Comparison of ENCODE assay signal across 28 cellular contexts in the genomic region with DNA sequence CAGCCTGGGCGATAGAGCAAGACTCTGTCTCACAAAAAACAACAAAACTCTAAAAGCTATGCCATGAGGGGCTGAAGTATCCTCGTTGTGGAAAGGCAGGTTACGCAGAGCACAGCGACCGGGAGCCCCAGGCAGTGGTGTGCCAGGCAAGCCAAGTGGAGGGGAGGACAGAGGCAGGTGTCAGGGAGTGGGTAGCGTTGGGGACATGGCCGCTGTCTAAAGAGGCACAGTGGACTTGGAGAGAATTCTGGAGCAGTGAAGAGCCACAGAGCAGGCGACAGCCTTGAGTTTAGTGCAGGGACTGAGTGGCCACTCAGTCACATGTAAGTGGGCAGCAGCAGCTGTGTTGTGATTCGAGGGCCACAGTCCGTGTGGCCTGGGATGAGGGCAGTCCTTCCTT.
"Had no signal": no experiment of that assay in that cellular context is flagged by ENCODE, and none has a peak within 500 bp of the region (broad histone marks: within the 10 kb centered on the region; RNA-seq: fewer than 3 reads in every experiment).

No MANE protein-coding gene starts in this region.

- H3K27me3 Mint-ChIP-seq: naive B cell; stimulated activated naive B cell treated with anti-CD40 and anti-IgM and Interleukin-4, amounts not matched to agents 10 μg/mL and 1 μg/mL and 100 μg/mL, for 72 hours; stimulated activated naive CD8-positive, alpha-beta T cell treated with anti-CD3 and anti-CD28 coated beads, Interleukin-15, Interleukin-2, amounts not matched to agents 100 ng/mL and 50 ng/mL, for 24 hours had no signal

- H3K4me1 ChIP-seq: left lung, lower lobe of right lung, right atrium auricular region, right lobe of liver, tibial nerve, vagina had no signal

- H3K27ac Mint-ChIP-seq: natural killer cell treated with Interleukin-12 subunit alpha and Interleukin-12 subunit beta and Interleukin-15 and Interleukin-18, amount 100 ng/mL, for 72 hours; progenitor cell of endocrine pancreas; stimulated activated naive B cell treated with anti-CD40 and anti-IgM and Interleukin-4, amounts not matched to agents 10 μg/mL and 1 μg/mL and 100 μg/mL, for 72 hours; type B pancreatic cell had no signal

- H3K4me3 ChIP-seq: left lung, lower lobe of right lung, ovary, right atrium auricular region, right lobe of liver, smooth muscle cell, tibial nerve, vagina had no signal

- ATAC-seq: left colon; left lung; stimulated activated naive B cell treated with anti-CD40 and anti-IgM and Interleukin-4, amounts not matched to agents 10 μg/mL and 1 μg/mL and 100 μg/mL, for 72 hours had no signal

- H3K36me3 ChIP-seq: left lung, lower lobe of right lung, neutrophil, ovary, right atrium auricular region, right lobe of liver, tibial nerve, vagina had no signal

- DNase-seq: hypothalamus; immature natural killer cell; kidney; left colon; lower lobe of right lung; mammary epithelial cell; mesenchymal stem cell; naive B cell; occipital lobe; ovary; right lobe of liver; stimulated activated CD4-positive, alpha-beta T cell treated with anti-CD3 and anti-CD28 coated beads, Interleukin-1b, Interleukin-23, amount 100 ng/mL, for 48 hours; stimulated activated CD4-positive, alpha-beta T cell treated with anti-CD3 and anti-CD28 coated beads, Interleukin-2, amount 100 ng/mL, for 48 hours; stimulated activated CD4-positive, alpha-beta T cell treated with anti-CD3 and anti-CD28 coated beads, Interleukin-4, amount 100 ng/mL, for 4 hours; stimulated activated CD8-positive, alpha-beta memory T cell treated with anti-CD3 and anti-CD28 coated beads, Interleukin-4, amount 100 ng/mL, for 48 hours; stimulated activated naive B cell treated with anti-CD40 and anti-IgM and Interleukin-4, amounts not matched to agents 10 μg/mL and 1 μg/mL and 100 μg/mL, for 72 hours; substantia nigra had no signal

- H3K4me3 Mint-ChIP-seq: immature natural killer cell; natural killer cell treated with Interleukin-12 subunit alpha and Interleukin-12 subunit beta and Interleukin-15 and Interleukin-18, amount 100 ng/mL, for 72 hours; stimulated activated naive B cell treated with anti-CD40 and anti-IgM and Interleukin-4, amounts not matched to agents 10 μg/mL and 1 μg/mL and 100 μg/mL, for 72 hours; stimulated activated naive CD8-positive, alpha-beta T cell treated with anti-CD3 and anti-CD28 coated beads, Interleukin-15, Interleukin-2, amounts not matched to agents 100 ng/mL and 50 ng/mL, for 24 hours; type B pancreatic cell had no signal

- H3K36me3 Mint-ChIP-seq: immature natural killer cell; naive B cell; natural killer cell treated with Interleukin-12 subunit alpha and Interleukin-12 subunit beta and Interleukin-15 and Interleukin-18, amount 100 ng/mL, for 72 hours; stimulated activated naive B cell treated with anti-CD40 and anti-IgM and Interleukin-4, amounts not matched to agents 10 μg/mL and 1 μg/mL and 100 μg/mL, for 72 hours; type B pancreatic cell had no signal

- H3K9me3 ChIP-seq: left lung, lower lobe of right lung, neutrophil, ovary, right atrium auricular region, right lobe of liver, tibial nerve, vagina had no signal

- FAIRE-seq: islet of Langerhans, kidney had no signal

- H3K4me1 Mint-ChIP-seq: immature natural killer cell had no signal

- H3K9me3 Mint-ChIP-seq: immature natural killer cell; natural killer cell treated with Interleukin-12 subunit alpha and Interleukin-12 subunit beta and Interleukin-15 and Interleukin-18, amount 100 ng/mL, for 72 hours; stimulated activated naive B cell treated with anti-CD40 and anti-IgM and Interleukin-4, amounts not matched to agents 10 μg/mL and 1 μg/mL and 100 μg/mL, for 72 hours; stimulated activated naive CD8-positive, alpha-beta T cell treated with anti-CD3 and anti-CD28 coated beads, Interleukin-15, Interleukin-2, amounts not matched to agents 100 ng/mL and 50 ng/mL, for 24 hours had no signal
